23 cellular contexts compared by ENCODE assay signal in the genomic region with DNA sequence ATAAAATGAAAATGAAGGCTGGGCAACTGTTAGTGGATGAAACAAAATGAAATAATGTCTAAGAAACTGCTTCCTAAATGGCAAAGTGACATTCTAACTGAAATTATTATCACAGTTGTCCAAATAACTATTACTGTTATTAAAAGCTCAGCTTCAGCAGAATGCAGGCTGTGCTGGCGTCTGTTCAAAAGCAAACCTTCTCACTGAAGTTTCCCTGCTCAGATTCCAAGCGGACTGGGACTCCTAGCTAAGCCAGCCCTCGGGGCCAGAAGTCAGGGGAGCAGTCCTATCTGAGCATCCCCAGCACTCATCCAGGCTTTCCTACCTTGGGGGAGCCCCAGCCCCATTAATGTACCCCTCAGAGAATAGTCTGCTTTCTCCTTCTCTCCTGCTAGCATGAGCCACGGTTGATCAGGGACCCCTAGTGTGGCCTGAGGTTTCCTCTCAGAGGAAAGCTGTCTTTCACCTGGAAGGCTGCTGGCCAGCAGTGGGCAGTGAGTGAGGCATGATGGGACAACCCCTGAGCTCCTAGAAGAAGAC.
"Had no signal": no experiment of that assay in that cellular context is flagged by ENCODE, and none has a peak within 500 bp of the region (broad histone marks: within the 10 kb centered on the region; RNA-seq: fewer than 3 reads in every experiment).

No MANE protein-coding gene starts in this region.

- H3K27me3 Mint-ChIP-seq: progenitor cell of endocrine pancreas, type B pancreatic cell had no signal

- H3K9ac ChIP-seq: parathyroid adenoma had no signal

- H3K36me3 Mint-ChIP-seq: immature natural killer cell; stimulated activated effector memory CD8-positive, alpha-beta T cell treated with anti-CD3 and anti-CD28 coated beads, Interleukin-12 subunit alpha, Interleukin-12 subunit beta, amount 100 ng/mL, for 72 hours; type B pancreatic cell had no signal

- H3K4me1 ChIP-seq: lower lobe of right lung, parathyroid adenoma, stomach, tibial artery had no signal

- H3K27ac ChIP-seq: lower lobe of right lung, parathyroid adenoma, stomach, tibial artery had no signal

- H2AFZ ChIP-seq: parathyroid adenoma had no signal

- H3K4me2 ChIP-seq: smooth muscle cell had no signal

- H3K36me3 ChIP-seq: lower lobe of right lung, stomach, tibial artery had no signal

- DNase-seq: dermis blood vessel endothelial cell; effector memory CD4-positive, alpha-beta T cell; erythroblast; hypothalamus; immature natural killer cell; islet precursor cell; left colon; left ventricle myocardium superior; lower lobe of right lung; naive thymus-derived CD8-positive, alpha-beta T cell; nephron progenitor cell; occipital lobe; stimulated activated CD4-positive, alpha-beta T cell treated with anti-CD3 and anti-CD28 coated beads, Interleukin-12 subunit alpha, Interleukin-12 subunit beta, amount 100 ng/mL, for 4 hours; stimulated activated CD4-positive, alpha-beta T cell treated with anti-CD3 and anti-CD28 coated beads, Interleukin-1b, Interleukin-23, amount 100 ng/mL, for 48 hours; stimulated activated CD4-positive, alpha-beta T cell treated with anti-CD3 and anti-CD28 coated beads, Interleukin-4, amount 100 ng/mL, for 1 hour; stimulated activated naive CD4-positive, alpha-beta T cell treated with Interleukin-2 at 50 U/mL for 16 hours; stomach; tibial artery had no signal

- H3K27ac Mint-ChIP-seq: immature natural killer cell; nephron progenitor cell; progenitor cell of endocrine pancreas; stimulated activated effector memory CD8-positive, alpha-beta T cell treated with anti-CD3 and anti-CD28 coated beads, Interleukin-12 subunit alpha, Interleukin-12 subunit beta, amount 100 ng/mL, for 72 hours; type B pancreatic cell had no signal

- H3K4me1 Mint-ChIP-seq: immature natural killer cell; stimulated activated effector memory CD8-positive, alpha-beta T cell treated with anti-CD3 and anti-CD28 coated beads, Interleukin-12 subunit alpha, Interleukin-12 subunit beta, amount 100 ng/mL, for 72 hours had no signal

- H3K27me3 ChIP-seq: tibial artery had no signal

- H3K79me2 ChIP-seq: parathyroid adenoma had no signal

- H3K9me3 ChIP-seq: lower lobe of right lung had no signal

- H3K4me3 ChIP-seq: lower lobe of right lung, smooth muscle cell, stomach, tibial artery had no signal

- H3K4me3 Mint-ChIP-seq: immature natural killer cell; naive thymus-derived CD8-positive, alpha-beta T cell; nephron progenitor cell; stimulated activated effector memory CD8-positive, alpha-beta T cell treated with anti-CD3 and anti-CD28 coated beads, Interleukin-12 subunit alpha, Interleukin-12 subunit beta, amount 100 ng/mL, for 72 hours; type B pancreatic cell had no signal
